In the genomic region with DNA sequence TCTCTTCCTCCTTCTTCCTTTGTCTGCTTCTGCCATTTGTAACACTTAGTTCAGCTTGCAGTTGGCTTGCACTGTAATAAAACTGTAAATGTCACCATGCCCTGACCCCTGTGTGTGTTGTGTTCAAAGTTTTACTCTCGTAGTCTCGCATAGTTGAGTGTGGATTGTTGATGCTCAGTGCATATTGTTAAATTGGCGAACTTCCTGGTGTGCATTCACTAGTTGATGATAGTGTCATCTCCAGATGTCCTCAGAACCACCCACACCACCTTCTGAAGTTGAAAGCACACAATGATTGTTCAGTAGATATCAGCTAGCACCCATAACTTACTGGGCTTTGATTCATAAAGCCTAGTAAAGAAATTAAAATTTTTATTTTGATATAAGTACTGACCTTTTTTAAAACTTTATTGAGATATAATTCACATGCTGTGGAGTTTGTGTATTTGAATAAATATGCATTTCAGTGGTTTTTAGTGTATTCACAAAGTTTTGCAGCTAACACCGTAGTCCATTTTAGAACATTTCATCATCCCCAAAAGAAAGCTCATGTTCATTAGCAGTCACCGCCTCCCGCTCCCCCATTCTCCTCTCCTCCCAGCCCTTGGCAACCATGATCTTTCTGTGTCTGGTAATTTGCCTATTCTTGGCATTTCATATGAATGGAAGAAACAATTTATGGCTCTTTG, we compare ENCODE assay signal across 10 cellular contexts. TPM values are rescaled to one million over a fixed set of nuclear protein-coding genes. Genes with fewer than 3 reads are reported as not detected.
DNase-seq lines count a peak whose midpoint lies in the region; TF ChIP-seq lines count a peak whose summit lies in the region.
"Had no signal": no experiment of that assay in that cellular context is flagged by ENCODE, and none has a peak within 500 bp of the region (broad histone marks: within the 10 kb centered on the region; RNA-seq: fewer than 3 reads in every experiment).

No MANE protein-coding gene starts in this region.

- peaks cover 63% of the 10 kb centered on the region for H3K4me1 Mint-ChIP-seq in Calu3 (ENCODE audit: low read depth, unreplicated experiment)
- peaks cover 59 to 78% of the 10 kb centered on the region in 2 experiments for H3K4me1 Mint-ChIP-seq in H9
- peaks cover 60% of the 10 kb centered on the region for H3K4me1 Mint-ChIP-seq in activated CD4-positive, alpha-beta memory T cell treated with anti-CD3 and anti-CD28 coated beads for 36 hours (ENCODE audit: low read depth)

- no peaks in the 10 kb centered on the region for H3K9me3 Mint-ChIP-seq in Calu3 (ENCODE audit: low read depth, unreplicated experiment)
- no peaks in the 10 kb centered on the region for H3K9me3 Mint-ChIP-seq in H9
- H3K9me3 Mint-ChIP-seq in activated CD4-positive, alpha-beta memory T cell treated with anti-CD3 and anti-CD28 coated beads for 36 hours, result no peaks in the 10 kb centered on the region

- POLR2A ChIA-PET in activated CD4-positive, alpha-beta memory T cell treated with anti-CD3 and anti-CD28 coated beads for 36 hours (lab: Charles Lee), result interaction anchor here (0.6 to 1.0 kb wide), 2 partner anchors 19 to 24 kb away, joined by 3 to 4 read pairs; no protein-coding TSS in a partner anchor
- POLR2A ChIA-PET in HEK293T (lab: Yijun Ruan, JAX), result interaction anchor here (0.8 kb wide), 1 partner anchor 14 kb away, joined by 3 read pairs; no protein-coding TSS in a partner anchor

- H3K36me3 Mint-ChIP-seq in Calu3 (ENCODE audit: insufficient read depth, unreplicated experiment), result peaks cover 19% of the 10 kb centered on the region
- peaks cover 2 to 18% (median 12%) of the 10 kb centered on the region in 3 experiments for H3K36me3 Mint-ChIP-seq in H9 (ENCODE audit: insufficient read depth in 1 of 3, low read depth in 3 of 3)
- no peaks in the 10 kb centered on the region for H3K36me3 Mint-ChIP-seq in activated CD4-positive, alpha-beta memory T cell treated with anti-CD3 and anti-CD28 coated beads for 36 hours

- peaks cover 13% of the 10 kb centered on the region; the same call in 1 of the 2 replicates for H3K4me1 ChIP-seq in H9 (ENCODE audit: insufficient read depth, low read length)
- H3K4me1 ChIP-seq in mucosa of rectum (ENCODE audit: control insufficient read depth in 2 of 2, insufficient read depth in 2 of 2, low read length in 2 of 2), result peaks cover 23 to 31% of the 10 kb centered on the region in 2 donors
- peaks cover 5% of the 10 kb centered on the region for H3K4me1 ChIP-seq in effector memory CD4-positive, alpha-beta T cell (ENCODE audit: control insufficient read depth, insufficient read depth, low read length, poor library complexity, severe bottlenecking)

- H3K36me3 ChIP-seq in mucosa of rectum (ENCODE audit: control insufficient read depth in 2 of 2, insufficient read depth in 2 of 2, low read length in 2 of 2), result no peaks in the 10 kb centered on the region
- no peaks in the 10 kb centered on the region for H3K36me3 ChIP-seq in effector memory CD4-positive, alpha-beta T cell (ENCODE audit: control insufficient read depth, insufficient read depth, low read length)

- no peak overlapping the region for H2BK120ac ChIP-seq in H9 (ENCODE audit: low read depth, low read length, poor library complexity, severe bottlenecking)

- H3K4me2 ChIP-seq in H9 (ENCODE audit: insufficient read depth, insufficient read length, low read length), result peak overlapping the region; percentile 14

- H4K8ac ChIP-seq in H9 (replicated peaks; ENCODE audit: insufficient read length, low read depth, low read length), result no peak overlapping the region

- H3K23me2 ChIP-seq in H9 (ENCODE audit: insufficient read length, low read depth, low read length, poor library complexity, severe bottlenecking), result no peaks in the 10 kb centered on the region

- H3K27ac ChIP-seq in H9 (ENCODE audit: insufficient read length, low read depth, low read length) (peak overlapping the region; percentile 10), mucosa of rectum (ENCODE audit: low read depth in 2 of 2, low read length in 2 of 2) (peak overlapping the region; percentile 34 to 67), coronary artery (no peak overlapping the region)
- H3K27ac ChIP-seq in effector memory CD4-positive, alpha-beta T cell (ENCODE audit: insufficient read depth, low read length, poor library complexity, severe bottlenecking), result no peak overlapping the region

- H3K9ac ChIP-seq in H9 (ENCODE audit: extremely low read depth, insufficient read length, low read length), result no peak overlapping the region
- no peak overlapping the region for H3K9ac ChIP-seq in mucosa of rectum (ENCODE audit: low read depth in 1 of 2, low read length in 2 of 2)

- no TSS peak for BruUV-seq in Calu3 (replicated peaks; lab: Mats Ljungman, UMichigan)

- H3K9me3 ChIP-seq in H9 (ENCODE audit: control insufficient read depth, low read depth, low read length), result no peaks in the 10 kb centered on the region
- no peaks in the 10 kb centered on the region for H3K9me3 ChIP-seq in mucosa of rectum (ENCODE audit: control insufficient read depth in 2 of 2, low read length in 2 of 2)
- no peaks in the 10 kb centered on the region for H3K9me3 ChIP-seq in effector memory CD4-positive, alpha-beta T cell (ENCODE audit: control insufficient read depth, low read length)

- H2BK20ac ChIP-seq in H9 (ENCODE audit: low read depth, low read length, poor library complexity, severe bottlenecking), result no peak overlapping the region

- H4K91ac ChIP-seq in H9 (ENCODE audit: insufficient read length, low read depth, low read length), result no peak overlapping the region

- H2BK15ac ChIP-seq in H9 (ENCODE audit: low read depth, low read length), result no peak overlapping the region

- intact Hi-C loops in Calu3 (cut with micrococcal nuclease; ENCODE audit: unreplicated experiment), result no loop called here
- intact Hi-C loops in activated CD4-positive, alpha-beta memory T cell treated with anti-CD3 and anti-CD28 coated beads for 36 hours (cut with micrococcal nuclease), result loop anchor here (2.0 to 5.0 kb wide), 3 partner anchors 24 to 447 kb away; no protein-coding TSS in a partner anchor

- H2BK12ac ChIP-seq in H9 (ENCODE audit: insufficient read length, low read depth, low read length), result no peak overlapping the region

- no peak overlapping the region for H3K4me3 ChIP-seq in mucosa of rectum (ENCODE audit: low read length in 2 of 2)
- H3K4me3 ChIP-seq in coronary artery, result no peak overlapping the region
- H3K4me3 ChIP-seq in effector memory CD4-positive, alpha-beta T cell (ENCODE audit: insufficient read depth, low read depth, low read length, poor library complexity, severe bottlenecking), result no peak overlapping the region

- H4K20me1 ChIP-seq in H9 (ENCODE audit: control insufficient read depth, insufficient read depth, insufficient read length), result no peaks in the 10 kb centered on the region

- TF ChIP-seq CTCF in Calu3 (IDR thresholded peaks at IDR 0.05; ENCODE audit: unreplicated experiment), result no peak
- TF ChIP-seq CTCF in H9 (conservative IDR thresholded peaks at IDR 0.05), result no peak
- no peak for TF ChIP-seq CTCF in coronary artery (IDR thresholded peaks at IDR 0.05)

- no peak overlapping the region for H3K18ac ChIP-seq in H9 (ENCODE audit: insufficient read length, low read depth, low read length)

- H3K27me3 Mint-ChIP-seq in Calu3 (ENCODE audit: unreplicated experiment), result no peaks in the 10 kb centered on the region
- no peaks in the 10 kb centered on the region for H3K27me3 Mint-ChIP-seq in H9 (ENCODE audit: low read depth)
- no peaks in the 10 kb centered on the region for H3K27me3 Mint-ChIP-seq in activated CD4-positive, alpha-beta memory T cell treated with anti-CD3 and anti-CD28 coated beads for 36 hours

- peak overlapping the region; percentile 35 for H3K4me3 Mint-ChIP-seq in Calu3 (ENCODE audit: low read depth, unreplicated experiment)
- H3K4me3 Mint-ChIP-seq in H9, result peak overlapping the region in 1 of 2 experiments; percentile 15; a peak in 2 of 5 replicates
- no peak overlapping the region for H3K4me3 Mint-ChIP-seq in activated CD4-positive, alpha-beta memory T cell treated with anti-CD3 and anti-CD28 coated beads for 36 hours

- no peak overlapping the region for H2AFZ ChIP-seq in H9 (ENCODE audit: low read length)

- no peak overlapping the region for H2BK5ac ChIP-seq in H9 (ENCODE audit: insufficient read length, low read length)

- peaks cover 8% of the 10 kb centered on the region for H3K79me1 ChIP-seq in H9 (ENCODE audit: insufficient read depth, low read depth, low read length, poor library complexity, severe bottlenecking)

- H2AK5ac ChIP-seq in H9 (ENCODE audit: insufficient read length, low read length), result no peak overlapping the region

- peak overlapping the region; percentile 27 for H3K27ac Mint-ChIP-seq in Calu3 (ENCODE audit: unreplicated experiment)
- H3K27ac Mint-ChIP-seq in H9, result peak overlapping the region; percentile 82 to 97 (median 91); a peak in 5 of 7 replicates
- H3K27ac Mint-ChIP-seq in activated CD4-positive, alpha-beta memory T cell treated with anti-CD3 and anti-CD28 coated beads for 36 hours, result peak overlapping the region; percentile 4

- H3K27me3 ChIP-seq in H9 (ENCODE audit: insufficient read depth, low read length), result no peaks in the 10 kb centered on the region
- H3K27me3 ChIP-seq in mucosa of rectum (ENCODE audit: control insufficient read depth in 2 of 2, insufficient read depth in 2 of 2, low read length in 2 of 2), result no peaks in the 10 kb centered on the region
- no peaks in the 10 kb centered on the region for H3K27me3 ChIP-seq in effector memory CD4-positive, alpha-beta T cell (replicated peaks; ENCODE audit: control insufficient read depth, insufficient read depth, low read length, poor library complexity, severe bottlenecking)

- H4K5ac ChIP-seq in H9 (ENCODE audit: insufficient read length, low read depth, low read length), result no peak overlapping the region

- no peak overlapping the region for H3K14ac ChIP-seq in H9 (ENCODE audit: insufficient read depth, low read length)

- H3K4ac ChIP-seq in H9 (ENCODE audit: low read depth, low read length), result no peak overlapping the region

- no CpG with 5 or more reads among the region's 6 CpGs for WGBS in H9 (ENCODE audit: extremely low coverage, insufficient read length, low lambda C conversion rate)

- H3K23ac ChIP-seq in H9 (ENCODE audit: insufficient read length, low read depth, low read length), result no peak overlapping the region

- H3T11ph ChIP-seq in H9 (ENCODE audit: low read length), result no peak overlapping the region

- DNase-seq in Calu3 (no peak), H9 (no peak), HEK293T (ENCODE audit: extremely low spot score) (no peak), coronary artery (ENCODE audit: low spot score) (no peak), germinal center (ENCODE audit: low spot score) (no peak)
- DNase-seq in activated CD4-positive, alpha-beta memory T cell treated with anti-CD3 and anti-CD28 coated beads for 36 hours, result peak; percentile 38
- no peak for DNase-seq in effector memory CD4-positive, alpha-beta T cell
- DNase-seq: NCI-H226, occipital lobe had no signal

- H3K56ac ChIP-seq in H9 (ENCODE audit: insufficient read length, low read depth, low read length), result no peak overlapping the region

- CTCF ChIA-PET in Calu3 (lab: Charles Lee) (interaction anchor here (1.7 to 2.6 kb wide), 4 partner anchors 11 to 103 kb away, joined by 8 to 21 read pairs (median 14); no protein-coding TSS in a partner anchor), HEK293T (lab: Yijun Ruan, JAX) (interaction anchor here (0.9 to 3.9 kb wide), 8 partner anchors 8 to 102 kb away, joined by 3 to 40 read pairs (median 12); no protein-coding TSS in a partner anchor)
- CTCF ChIA-PET in activated CD4-positive, alpha-beta memory T cell treated with anti-CD3 and anti-CD28 coated beads for 36 hours (lab: Charles Lee), result interaction anchor here (0.7 to 12.8 kb wide), 20 partner anchors 8 to 637 kb away, joined by 3 to 187 read pairs (median 9); no protein-coding TSS in a partner anchor

- H3K79me2 ChIP-seq in H9 (ENCODE audit: insufficient read depth, low read length), result peaks cover 45% of the 10 kb centered on the region; the same call in 1 of the 2 replicates

RNA-seq across cellular contexts. Expression of gene USP10, which starts 25.0 kb away (rescaled TPM):
- total RNA-seq in Calu3 (2022) (141 and 152 TPM in 2 replicates), H9 (2021) (203 and 205 TPM in 2 replicates)
- 100 to 1,000 TPM; 105 to 108 TPM for total RNA-seq in activated CD4-positive, alpha-beta memory T cell treated with anti-CD3 and anti-CD28 coated beads for 36 hours

Comparison
In these comparisons a context has a peak if more than half of its experiments do, and no peak if none do; other contexts are left out.
1. H3K27ac Mint-ChIP-seq: peak in every context shown above with its lines; median percentile 91 in H9; 27 in Calu3; 4 in activated CD4-positive, alpha-beta memory T cell treated with anti-CD3 and anti-CD28 coated beads for 36 hours.
2. H3K27ac ChIP-seq: peak in H9 (single experiment) and mucosa of rectum (2 of 2); none in coronary artery (0 of 2) and effector memory CD4-positive, alpha-beta T cell (single experiment).